14 cellular contexts compared by ENCODE assay signal in genomic region chr4:41448935-41449334, GRCh38.
DNase-seq lines count a peak whose midpoint lies in the region; ATAC-seq and TF ChIP-seq lines count a peak whose summit lies in the region.
"Had no signal": no experiment of that assay in that cellular context is flagged by ENCODE, and none has a peak within 500 bp of the region (broad histone marks: within the 10 kb centered on the region; RNA-seq: fewer than 3 reads in every experiment).

No MANE protein-coding gene starts in this region.

- H3K4me1 ChIP-seq in adrenal gland (replicated peaks in 1 of 2) (peaks cover 23 to 38% of the 10 kb centered on the region in 2 donors), transverse colon (no peaks in the 10 kb centered on the region)

- no peak for TF ChIP-seq EP300 in transverse colon (IDR thresholded peaks at IDR 0.05; ENCODE audit: low read depth)

- no peaks in the 10 kb centered on the region for H3K9me3 ChIP-seq in adrenal gland (replicated peaks in 1 of 3)
- H3K9me3 ChIP-seq in transverse colon: no peaks in the 10 kb centered on the region

- no peak for TF ChIP-seq CTCF in adrenal gland (IDR thresholded peaks at IDR 0.05)
- TF ChIP-seq CTCF in transverse colon (IDR thresholded peaks at IDR 0.05): no peak

- ATAC-seq in left lobe of liver (peak; percentile 33), GM18498 (IDR thresholded peaks at IDR 0.05; ENCODE audit: unreplicated experiment) (no peak), esophagus mucosa (no peak)
- ATAC-seq: activated CD8-positive, alpha-beta T cell treated with anti-CD3 and anti-CD28 coated beads for 36 hours had no signal

- intact Hi-C loops in adrenal gland (cut with DNase I) (no loop called here), transverse colon (cut with DNase I; ENCODE audit: low total_unique reads) (no loop called here)

- in situ Hi-C loops in transverse colon (cut with MboI; ENCODE audit: low pct_ligation_motif_present in 1 of 4, low pct_unique_long_range_greater_than_20kb in 1 of 4, low sequenced_read_pairs in 3 of 4): no loop called here

- peak; percentile 53 for DNase-seq in DMS53 (lab: John Stamatoyannopoulos, UW)
- no peak for DNase-seq in DMS53 treated with DMSO at 0.1 percent for 48 hours (lab: John Stamatoyannopoulos, UW; ENCODE audit: unreplicated experiment)
- DNase-seq in adrenal gland: peak; percentile 93 to 97 (median 95)
- DNase-seq in left lobe of liver (ENCODE audit: low spot score): peak; percentile 54
- DNase-seq in transverse colon: peak; percentile 9
- DNase-seq in activated effector memory CD4-positive, alpha-beta T cell treated with anti-CD3 and anti-CD28 coated beads, Interleukin-2, amount 50 U/mL, for 16 hours: no peak
- DNase-seq: activated CD8-positive, alpha-beta T cell treated with anti-CD3 and anti-CD28 coated beads for 36 hours; NCI-H1694 treated with DMSO at 0.1 percent for 48 hours; SHP77 treated with DMSO at 0.1 percent for 48 hours had no signal

- H3K27me3 ChIP-seq in adrenal gland (no peaks in the 10 kb centered on the region), transverse colon (no peaks in the 10 kb centered on the region)
- H3K27me3 ChIP-seq: neural progenitor cell had no signal

- H3K36me3 ChIP-seq in adrenal gland (replicated peaks in 1 of 2): no peaks in the 10 kb centered on the region
- no peaks in the 10 kb centered on the region for H3K36me3 ChIP-seq in transverse colon
- H3K36me3 ChIP-seq: neural progenitor cell had no signal

- WGBS in adrenal gland, 4 donors: 35 to 50% (median 40%) methylated on average over 7 of the region's 7 CpGs
- 55 to 67% methylated on average over 6 to 7 of the region's 7 CpGs for WGBS in transverse colon (ENCODE audit: low coverage in 1 of 2), 2 donors

- H3K27ac ChIP-seq in adrenal gland (peak overlapping the region in 4 of 5 donors; percentile 16 to 71 (median 43)), transverse colon (no peak overlapping the region)
- H3K27ac ChIP-seq: 22Rv1, neural progenitor cell had no signal

- no peak overlapping the region for H3K4me3 ChIP-seq in adrenal gland
- H3K4me3 ChIP-seq in transverse colon: no peak overlapping the region
- H3K4me3 ChIP-seq: neural progenitor cell, smooth muscle cell had no signal

- TF ChIP-seq POLR2A in adrenal gland (IDR thresholded peaks at IDR 0.05) (no peak), transverse colon (IDR thresholded peaks at IDR 0.05) (no peak)

Comparison
In these comparisons a context has a peak if more than half of its experiments do, and no peak if none do; other contexts are left out.
1. DNase-seq: peak in DMS53 (single experiment), adrenal gland (7 of 7), left lobe of liver (single experiment) and transverse colon (single experiment); none in DMS53 treated with DMSO at 0.1 percent for 48 hours (single experiment) and activated effector memory CD4-positive, alpha-beta T cell treated with anti-CD3 and anti-CD28 coated beads, Interleukin-2, amount 50 U/mL, for 16 hours (single experiment).
2. H3K27ac ChIP-seq: peak in adrenal gland (4 of 5); none in transverse colon (0 of 4).